In genomic region chr3:132317229-132317948, GRCh38 we compare ENCODE assay signal across 9 cellular contexts. TPM values are rescaled to one million over a fixed set of nuclear protein-coding genes. Genes with fewer than 3 reads are reported as not detected.
DNase-seq lines count a peak whose midpoint lies in the region; ATAC-seq and TF ChIP-seq lines count a peak whose summit lies in the region.
"Had no signal": no experiment of that assay in that cellular context is flagged by ENCODE, and none has a peak within 500 bp of the region (broad histone marks: within the 10 kb centered on the region; RNA-seq: fewer than 3 reads in every experiment).

TSS of gene ACP3 (plus strand) at chr3:132317407. CDS start at chr3:132317457, 50 bp downstream.

- no peaks in the 10 kb centered on the region for H3K9me3 ChIP-seq in IMR-90 (ENCODE audit: control insufficient read depth, insufficient read depth, low read length)
- no peaks in the 10 kb centered on the region for H3K9me3 ChIP-seq in hepatocyte (ENCODE audit: low read depth)

- no peak within 1 kb of the TSS for H2BK20ac ChIP-seq in IMR-90 (ENCODE audit: low read depth, low read length)

- TF ChIP-seq CTCF in GM12865 (IDR thresholded peaks at IDR 0.05; ENCODE audit: insufficient read depth, low read depth, low read length, missing control alignments) (no peak), IMR-90 (conservative IDR thresholded peaks at IDR 0.05; ENCODE audit: low read depth, low read length) (no peak), VCaP (conservative IDR thresholded peaks at IDR 0.05) (peak; percentile 30), hepatocyte (IDR thresholded peaks at IDR 0.05; ENCODE audit: poor library complexity) (no peak)

- intact Hi-C loops in IMR-90 (cut with micrococcal nuclease): loop anchor here (1.0 to 2.0 kb wide), 2 partner anchors 45 to 62 kb away; no protein-coding TSS in a partner anchor

- dilution Hi-C loops in IMR-90 (cut with HindIII; ENCODE audit: low sequenced_read_pairs, unreplicated experiment): no loop called here

- no peaks in the 10 kb centered on the region for H3K36me3 Mint-ChIP-seq in stimulated activated memory B cell treated with anti-CD40 and anti-IgM and Interleukin-4, amounts not matched to agents 10 μg/mL and 1 μg/mL and 100 μg/mL, for 72 hours

- no peak within 1 kb of the TSS for H4K8ac ChIP-seq in IMR-90 (ENCODE audit: low read depth in 2 of 2, low read length in 2 of 2)

- BruUV-seq in IMR-90 (replicated peaks; lab: Mats Ljungman, UMichigan): no TSS peak

- peak within 1 kb of the TSS; percentile 36 for H3K18ac ChIP-seq in IMR-90 (ENCODE audit: low read depth, low read length)

- peaks cover 7% of the 10 kb centered on the region for H3K4me1 Mint-ChIP-seq in stimulated activated memory B cell treated with anti-CD40 and anti-IgM and Interleukin-4, amounts not matched to agents 10 μg/mL and 1 μg/mL and 100 μg/mL, for 72 hours

- no peak within 1 kb of the TSS for H3K23ac ChIP-seq in IMR-90 (ENCODE audit: low read depth, low read length)

- no peak within 1 kb of the TSS for H3K4me3 Mint-ChIP-seq in stimulated activated memory B cell treated with anti-CD40 and anti-IgM and Interleukin-4, amounts not matched to agents 10 μg/mL and 1 μg/mL and 100 μg/mL, for 72 hours
- H3K4me3 Mint-ChIP-seq: T-helper 1 cell treated with Interleukin-12 subunit alpha and Interleukin-12 subunit beta and Interleukin-4 antibody, amounts not matched to agents 30 μg/mL and 1 μg/mL, for 36 hours had no signal

- no peak within 1 kb of the TSS for H2BK15ac ChIP-seq in IMR-90 (ENCODE audit: low read depth, low read length)

- no peaks in the 10 kb centered on the region for H3K9me1 ChIP-seq in IMR-90 (ENCODE audit: insufficient read depth, low read length)

- POLR2A ChIA-PET in IMR-90 (lab: Charles Lee; ENCODE audit: unreplicated experiment): no interaction called here

- H3K56ac ChIP-seq in IMR-90 (ENCODE audit: extremely low read depth, insufficient read depth, low read length): no peak within 1 kb of the TSS

- no peak within 1 kb of the TSS for H2AK5ac ChIP-seq in IMR-90 (ENCODE audit: low read depth, low read length)

- H2BK120ac ChIP-seq in IMR-90 (ENCODE audit: low read depth, low read length): no peak within 1 kb of the TSS; the same call in 1 of the 2 replicates

- no peak within 1 kb of the TSS for H3K27ac Mint-ChIP-seq in stimulated activated memory B cell treated with anti-CD40 and anti-IgM and Interleukin-4, amounts not matched to agents 10 μg/mL and 1 μg/mL and 100 μg/mL, for 72 hours
- H3K27ac Mint-ChIP-seq: T-helper 1 cell treated with Interleukin-12 subunit alpha and Interleukin-12 subunit beta and Interleukin-4 antibody, amounts not matched to agents 30 μg/mL and 1 μg/mL, for 36 hours had no signal

- no peaks in the 10 kb centered on the region for H3K79me2 ChIP-seq in hepatocyte

- H3K14ac ChIP-seq in IMR-90 (replicated peaks; ENCODE audit: low read depth, low read length): 0 out of 2 replicates have a peak within 1 kb of the TSS, but pooled peaks have one; percentile 17

- H3K4me2 ChIP-seq in IMR-90 (ENCODE audit: low read depth, low read length) (peak within 1 kb of the TSS; percentile 56), hepatocyte (peak within 1 kb of the TSS; percentile 61)

- peak; percentile 76 for ATAC-seq in IMR-90 (ENCODE audit: low read depth)
- ATAC-seq in stimulated activated memory B cell treated with anti-CD40 and anti-IgM and Interleukin-4, amounts not matched to agents 10 μg/mL and 1 μg/mL and 100 μg/mL, for 72 hours: peak; percentile 89
- no peak for ATAC-seq in GM21786 (IDR thresholded peaks at IDR 0.05; ENCODE audit: unreplicated experiment)
- ATAC-seq in HG03520 (IDR thresholded peaks at IDR 0.05; ENCODE audit: unreplicated experiment): no peak

- no peaks in the 10 kb centered on the region for H3K27me3 Mint-ChIP-seq in stimulated activated memory B cell treated with anti-CD40 and anti-IgM and Interleukin-4, amounts not matched to agents 10 μg/mL and 1 μg/mL and 100 μg/mL, for 72 hours

- H3K4me1 ChIP-seq in IMR-90 (ENCODE audit: control insufficient read depth, insufficient read depth, low read length) (no peaks in the 10 kb centered on the region), hepatocyte (ENCODE audit: insufficient read depth) (peaks cover 4% of the 10 kb centered on the region)

- peak within 1 kb of the TSS; percentile 10; the same call in 1 of the 2 replicates for H4K5ac ChIP-seq in IMR-90 (ENCODE audit: low read depth, low read length)

- H3K9me3 Mint-ChIP-seq in stimulated activated memory B cell treated with anti-CD40 and anti-IgM and Interleukin-4, amounts not matched to agents 10 μg/mL and 1 μg/mL and 100 μg/mL, for 72 hours: no peaks in the 10 kb centered on the region
- H3K9me3 Mint-ChIP-seq: T-helper 1 cell treated with Interleukin-12 subunit alpha and Interleukin-12 subunit beta and Interleukin-4 antibody, amounts not matched to agents 30 μg/mL and 1 μg/mL, for 36 hours had no signal

- no CpG with 5 or more reads among the region's 6 CpGs for WGBS in IMR-90 (ENCODE audit: extremely low coverage in 2 of 2, insufficient read length in 1 of 2), 2 experiments
- 8% methylated on average over 6 of the region's 6 CpGs for WGBS in hepatocyte (ENCODE audit: low lambda C conversion rate, missing lambda C conversion rate)

- H2BK5ac ChIP-seq in IMR-90 (ENCODE audit: low read depth, low read length, poor library complexity, severe bottlenecking): peak within 1 kb of the TSS; percentile 14

- TF ChIP-seq POLR2A in IMR-90 (IDR thresholded peaks at IDR 0.05; ENCODE audit: low read depth, low read length): no peak

- no peak within 1 kb of the TSS for H4K91ac ChIP-seq in IMR-90 (ENCODE audit: insufficient read depth, low read depth, low read length)

- H2AFZ ChIP-seq in IMR-90 (replicated peaks; ENCODE audit: low read length, poor library complexity): no peak within 1 kb of the TSS
- peak within 1 kb of the TSS; percentile 22 for H2AFZ ChIP-seq in hepatocyte

- H3K4me3 ChIP-seq in GM12865 (ENCODE audit: low read depth, low read length): no peak within 1 kb of the TSS
- peak within 1 kb of the TSS; percentile 5; the same call in 1 of the 2 replicates for H3K4me3 ChIP-seq in IMR-90 (ENCODE audit: insufficient read depth, low read depth, low read length)
- no peak within 1 kb of the TSS for H3K4me3 ChIP-seq in hepatocyte

- H4K20me1 ChIP-seq in IMR-90 (ENCODE audit: insufficient read depth, low read length): no peaks in the 10 kb centered on the region
- no peaks in the 10 kb centered on the region for H4K20me1 ChIP-seq in hepatocyte (ENCODE audit: insufficient read depth, poor library complexity, severe bottlenecking)

- H3K9ac ChIP-seq in IMR-90 (ENCODE audit: low read depth, low read length): peak within 1 kb of the TSS; percentile 18; the same call in 1 of the 2 replicates

- no peak for TF ChIP-seq RAD21 in IMR-90 (IDR thresholded peaks at IDR 0.05; ENCODE audit: low read length)

- H3K9me2 ChIP-seq in hepatocyte (replicated peaks; ENCODE audit: insufficient read depth): no peaks in the 10 kb centered on the region

- H3K36me3 ChIP-seq in IMR-90 (ENCODE audit: control insufficient read depth, insufficient read depth, low read length) (no peaks in the 10 kb centered on the region), hepatocyte (replicated peaks; ENCODE audit: insufficient read depth, low read depth) (no peaks in the 10 kb centered on the region)

- H3K27me3 ChIP-seq in IMR-90 (ENCODE audit: control insufficient read depth, insufficient read depth, low read length): no peaks in the 10 kb centered on the region
- no peaks in the 10 kb centered on the region for H3K27me3 ChIP-seq in hepatocyte

- DNase-seq in GM12865 (ENCODE audit: low read depth) (peak; percentile 44), IMR-90 (peak; percentile 82), hepatocyte (ENCODE audit: low spot score) (peak; percentile 57)
- DNase-seq in activated T-cell treated with anti-CD3 and anti-CD28 coated beads, Interleukin-2, amount 50 U/mL, for 1 hour: no peak

- H3K27ac ChIP-seq in IMR-90 (ENCODE audit: insufficient read depth, low read length) (peak within 1 kb of the TSS; percentile 82), VCaP (peak within 1 kb of the TSS; percentile 100), hepatocyte (peak within 1 kb of the TSS; percentile 78)

- H3K4ac ChIP-seq in IMR-90 (ENCODE audit: low read depth, low read length): no peak within 1 kb of the TSS

- CTCF ChIA-PET in IMR-90 (lab: Yijun Ruan, JAX): interaction anchor here (0.6 to 1.8 kb wide), 4 partner anchors 9 to 115 kb away, joined by 3 to 5 read pairs (median 4); no protein-coding TSS in a partner anchor

- in situ Hi-C loops in IMR-90 (cut with MboI; ENCODE audit: low sequenced_read_pairs): no loop called here

- H2AK9ac ChIP-seq in IMR-90 (replicated peaks; ENCODE audit: low read depth, low read length, poor library complexity): no peak within 1 kb of the TSS

- no peaks in the 10 kb centered on the region for H3K79me1 ChIP-seq in IMR-90 (ENCODE audit: low read depth in 1 of 2, low read length in 2 of 2)

TF ChIP-seq in IMR-90, 13 proteins besides CTCF, POLR2A, EP300 and RAD21:
- no peak for TF ChIP-seq MAZ (IDR thresholded peaks at IDR 0.05; ENCODE audit: borderline replicate concordance, low read depth, low read length)
- no peak for TF ChIP-seq USF2 (IDR thresholded peaks at IDR 0.05; ENCODE audit: low read depth, low read length)
- no peak for TF ChIP-seq BHLHE40 (IDR thresholded peaks at IDR 0.05; ENCODE audit: low read depth, low read length)
- TF ChIP-seq CHD1 (IDR thresholded peaks at IDR 0.05; ENCODE audit: low read depth, low read length): no peak
- TF ChIP-seq FOS (IDR thresholded peaks at IDR 0.05; ENCODE audit: low read depth, low read length): no peak
- no peak for TF ChIP-seq MAFK (IDR thresholded peaks at IDR 0.05; ENCODE audit: low read depth, low read length)
- TF ChIP-seq CEBPB (IDR thresholded peaks at IDR 0.05; ENCODE audit: low read depth, low read length): no peak

RNA-seq across cellular contexts. Expression of gene ACP3, which starts in this region (rescaled TPM):
- total RNA-seq in IMR-90 (2012; rRNA removed) (0.28 and 0.54 TPM in 2 replicates), hepatocyte (7.7 TPM in 2 replicates)
- polyA plus RNA-seq in IMR-90 (2012; rRNA removed) (0.36 and 0.53 TPM in 2 replicates), hepatocyte (5.2 and 9.2 TPM in 2 replicates)
- polyA plus RNA-seq in IMR-90 (2012; cell fraction: cytosol; rRNA removed): 0.13 and 0.25 TPM in 2 replicates
- polyA plus RNA-seq in IMR-90 (2012; cell fraction: nucleus; rRNA removed; ENCODE audit: low replicate concordance): 0.07 and 0.25 TPM in 2 replicates

Comparison
In these comparisons a context has a peak if more than half of its experiments do, and no peak if none do; other contexts are left out.
1. Peak in DNase-seq, ATAC-seq, H3K4me3 ChIP-seq, H3K27ac ChIP-seq, H3K9ac ChIP-seq and H3K4me2 ChIP-seq in IMR-90; RNA of the gene not detected or under 1 TPM.